In the genomic region with DNA sequence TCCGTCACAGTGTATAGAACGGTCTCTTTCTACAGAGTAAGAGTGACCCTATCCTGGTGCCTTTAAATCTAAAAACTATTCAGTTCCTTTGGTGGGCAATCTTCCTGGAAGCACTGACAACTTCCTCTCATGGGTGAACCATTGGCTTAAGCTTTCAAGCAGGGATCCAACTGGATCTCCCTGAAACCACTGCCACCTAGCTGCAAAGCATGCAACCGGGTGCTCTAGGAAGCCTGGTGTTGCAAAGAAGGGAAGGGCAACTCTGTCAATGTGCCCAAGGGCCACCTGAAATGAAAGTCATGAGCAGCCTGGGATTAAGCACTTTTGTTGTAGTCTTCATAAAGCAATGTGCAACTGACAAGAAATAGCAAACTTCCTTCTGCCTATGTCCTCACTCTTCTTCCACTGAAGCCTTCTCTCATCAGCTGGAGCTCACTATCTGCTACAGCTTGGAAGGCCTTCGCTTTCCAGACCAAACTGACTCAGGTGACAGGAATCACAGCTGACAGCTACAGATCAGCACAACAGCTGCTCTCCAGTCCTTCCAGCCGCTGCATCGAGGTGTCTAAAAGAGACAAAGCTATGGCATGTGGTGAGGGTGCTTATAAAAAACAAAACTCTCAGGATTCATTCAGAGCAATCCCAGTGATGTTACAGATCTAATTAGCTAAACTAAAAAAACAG, we compare ENCODE assay signal across 9 cellular contexts. TPM values are rescaled to one million over a fixed set of nuclear protein-coding genes. Genes with fewer than 3 reads are reported as not detected.
DNase-seq lines count a peak whose midpoint lies in the region; ATAC-seq and TF ChIP-seq lines count a peak whose summit lies in the region.
"Had no signal": no experiment of that assay in that cellular context is flagged by ENCODE, and none has a peak within 500 bp of the region (broad histone marks: within the 10 kb centered on the region; RNA-seq: fewer than 3 reads in every experiment).

No MANE protein-coding gene starts in this region.

- POLR2A ChIA-PET in BJ (lab: Charles Lee) (no interaction called here), IMR-90 (lab: Charles Lee; ENCODE audit: unreplicated experiment) (no interaction called here)

- WGBS in IMR-90 (ENCODE audit: extremely low coverage in 2 of 2, insufficient read length in 1 of 2), 2 experiments = 89% methylated on average over 4 of the region's 6 CpGs; no CpG with 5 or more reads in 1 of the 2 experiments
- WGBS in mammary epithelial cell (ENCODE audit: low coverage, missing lambda C conversion rate) = 78% methylated on average over 6 of the region's 6 CpGs

- no peaks in the 10 kb centered on the region for H3K9me3 ChIP-seq in IMR-90 (ENCODE audit: control insufficient read depth, insufficient read depth, low read length)
- no peaks in the 10 kb centered on the region for H3K9me3 ChIP-seq in mammary epithelial cell (replicated peaks; ENCODE audit: insufficient read depth, low read length)
- H3K9me3 ChIP-seq in HAP-1 = no peaks in the 10 kb centered on the region
- H3K9me3 ChIP-seq: tibial artery had no signal

- H3K4me2 ChIP-seq in IMR-90 (ENCODE audit: low read depth, low read length) (no peak overlapping the region), mammary epithelial cell (ENCODE audit: insufficient read depth, low read depth, low read length) (no peak overlapping the region)

- intact Hi-C loops in IMR-90 (cut with micrococcal nuclease) = no loop called here
- intact Hi-C loops in mammary epithelial cell (cut with micrococcal nuclease) = no loop called here

- H2BK20ac ChIP-seq in IMR-90 (ENCODE audit: low read depth, low read length) = no peak overlapping the region

- H3K4me3 ChIP-seq in BJ (ENCODE audit: low read depth, low read length) (no peak overlapping the region), IMR-90 (ENCODE audit: insufficient read depth, low read depth, low read length) (no peak overlapping the region), mammary epithelial cell (replicated peaks in 1 of 3; ENCODE audit: insufficient read depth in 1 of 3, low read depth in 2 of 3, low read length in 3 of 3) (no peak overlapping the region), HAP-1 (no peak overlapping the region)
- H3K4me3 ChIP-seq: tibial artery had no signal

- H3K18ac ChIP-seq in IMR-90 (ENCODE audit: low read depth, low read length) = no peak overlapping the region

- in situ Hi-C loops in IMR-90 (cut with MboI; ENCODE audit: low sequenced_read_pairs) = no loop called here
- in situ Hi-C loops in mammary epithelial cell (cut with MboI; ENCODE audit: low sequenced_read_pairs in 2 of 2) = no loop called here
- in situ Hi-C loops in HAP-1 (cut with MboI; ENCODE audit: low sequenced_read_pairs) = no loop called here
- in situ Hi-C loops in GM13976 (cut with MboI; ENCODE audit: low sequenced_read_pairs, unreplicated experiment) = no loop called here

- no peak overlapping the region for H4K8ac ChIP-seq in IMR-90 (ENCODE audit: low read depth in 2 of 2, low read length in 2 of 2)

- H2BK120ac ChIP-seq in IMR-90 (ENCODE audit: low read depth, low read length) = no peak overlapping the region

- H3K27me3 ChIP-seq in BJ (ENCODE audit: control insufficient read depth, insufficient read depth, low read length) (no peaks in the 10 kb centered on the region), IMR-90 (ENCODE audit: control insufficient read depth, insufficient read depth, low read length) (no peaks in the 10 kb centered on the region), mammary epithelial cell (ENCODE audit: insufficient read depth, low read length) (no peaks in the 10 kb centered on the region), HAP-1 (ENCODE audit: low read depth) (no peaks in the 10 kb centered on the region)
- H3K27me3 ChIP-seq: tibial artery had no signal

- H3K4me1 ChIP-seq in IMR-90 (ENCODE audit: control insufficient read depth, insufficient read depth, low read length) (no peaks in the 10 kb centered on the region), mammary epithelial cell (ENCODE audit: insufficient read depth, low read length) (no peaks in the 10 kb centered on the region), HAP-1 (no peaks in the 10 kb centered on the region)
- H3K4me1 ChIP-seq: tibial artery had no signal

- TF ChIP-seq CTCF in BJ (IDR thresholded peaks at IDR 0.05; ENCODE audit: insufficient read depth, low read depth, low read length) = peak; percentile 44
- 0 out of 2 replicates have a peak, but pooled peaks have one; percentile 18 for TF ChIP-seq CTCF in IMR-90 (conservative IDR thresholded peaks at IDR 0.05; ENCODE audit: low read depth, low read length)
- TF ChIP-seq CTCF in mammary epithelial cell (conservative IDR thresholded peaks at IDR 0.05 in 1 of 2, IDR thresholded peaks at IDR 0.05 in 1 of 2; ENCODE audit: extremely low read depth in 1 of 2, insufficient read depth in 1 of 2, low read depth in 1 of 2, low read length in 2 of 2) = peak; percentile 7 to 57
- TF ChIP-seq CTCF in GM13976 (IDR thresholded peaks at IDR 0.05; ENCODE audit: borderline replicate concordance, control extremely low read depth, extremely low read depth, insufficient read depth, missing control alignments) = no peak

- peaks cover 15% of the 10 kb centered on the region for H3K36me3 ChIP-seq in BJ (ENCODE audit: control insufficient read depth, insufficient read depth, low read length)
- peaks cover 33% of the 10 kb centered on the region for H3K36me3 ChIP-seq in IMR-90 (ENCODE audit: control insufficient read depth, insufficient read depth, low read length)
- peaks cover 16% of the 10 kb centered on the region for H3K36me3 ChIP-seq in mammary epithelial cell (ENCODE audit: insufficient read depth, low read length)
- peaks cover 42% of the 10 kb centered on the region for H3K36me3 ChIP-seq in HAP-1 (replicated peaks)

- no peak overlapping the region for H4K91ac ChIP-seq in IMR-90 (ENCODE audit: insufficient read depth, low read depth, low read length)

- no peak overlapping the region for H2AK5ac ChIP-seq in IMR-90 (ENCODE audit: low read depth, low read length)

- DNase-seq in BJ (ENCODE audit: low read depth) (no peak), IMR-90 (no peak), mammary epithelial cell (no peak), left lobe of liver (ENCODE audit: low spot score) (peak; percentile 66), HAP-1 (ENCODE audit: low spot score in 2 of 2) (no peak), GM13976 (ENCODE audit: low spot score) (no peak)
- DNase-seq: tibial artery had no signal

- H3K23ac ChIP-seq in IMR-90 (ENCODE audit: low read depth, low read length) = no peak overlapping the region

- no peak for TF ChIP-seq POLR2A in IMR-90 (IDR thresholded peaks at IDR 0.05; ENCODE audit: low read depth, low read length)

- no peak overlapping the region for H3K56ac ChIP-seq in IMR-90 (ENCODE audit: extremely low read depth, insufficient read depth, low read length)

- dilution Hi-C loops in IMR-90 (cut with HindIII; ENCODE audit: low sequenced_read_pairs, unreplicated experiment) = no loop called here
- dilution Hi-C loops in mammary epithelial cell (cut with HindIII; ENCODE audit: low sequenced_read_pairs) = loop anchor here (5.0 kb wide), 1 partner anchor 37 kb away; no protein-coding TSS in a partner anchor

- no TSS peak for BruUV-seq in IMR-90 (replicated peaks; lab: Mats Ljungman, UMichigan)
- BruUV-seq in mammary epithelial cell (replicated peaks; lab: Mats Ljungman, UMichigan) = no TSS peak

- ATAC-seq in IMR-90 (ENCODE audit: low read depth) = peak; percentile 32; the same call in 1 of the 2 replicates
- ATAC-seq in left lobe of liver = peak; percentile 96
- no peak for ATAC-seq in GM19351 (IDR thresholded peaks at IDR 0.05; ENCODE audit: unreplicated experiment)
- ATAC-seq in HG02642 (IDR thresholded peaks at IDR 0.05; ENCODE audit: poor library complexity, unreplicated experiment) = no peak

- H3K79me2 ChIP-seq in mammary epithelial cell (ENCODE audit: insufficient read depth, low read length) = no peaks in the 10 kb centered on the region

- no peak overlapping the region for H2BK15ac ChIP-seq in IMR-90 (ENCODE audit: low read depth, low read length)

- no peak overlapping the region for H2AFZ ChIP-seq in IMR-90 (replicated peaks; ENCODE audit: low read length, poor library complexity)
- no peak overlapping the region for H2AFZ ChIP-seq in mammary epithelial cell (ENCODE audit: low read depth, low read length)

- no peak overlapping the region for H2AK9ac ChIP-seq in IMR-90 (replicated peaks; ENCODE audit: low read depth, low read length, poor library complexity)

- CTCF ChIA-PET in BJ (lab: Yijun Ruan, JAX) = interaction anchor here (1.0 to 3.1 kb wide), 4 partner anchors 8 to 91 kb away, joined by 3 to 12 read pairs (median 4); no protein-coding TSS in a partner anchor
- CTCF ChIA-PET in IMR-90 (lab: Yijun Ruan, JAX) = interaction anchor here (0.9 kb wide), 1 partner anchor 143 kb away, joined by 3 read pairs; no protein-coding TSS in a partner anchor
- CTCF ChIA-PET in mammary epithelial cell (lab: Charles Lee; ENCODE audit: low non-redundant PET) = interaction anchor here (0.6 kb wide), 1 partner anchor 109 kb away, joined by 5 read pairs; no protein-coding TSS in a partner anchor

- no peak overlapping the region for H4K5ac ChIP-seq in IMR-90 (ENCODE audit: low read depth, low read length)

- H3K14ac ChIP-seq in IMR-90 (replicated peaks; ENCODE audit: low read depth, low read length) = no peak overlapping the region

- H3K27ac ChIP-seq in IMR-90 (ENCODE audit: insufficient read depth, low read length) (no peak overlapping the region), mammary epithelial cell (ENCODE audit: insufficient read depth, low read depth, low read length) (no peak overlapping the region)
- H3K27ac ChIP-seq: tibial artery had no signal

- H3K79me1 ChIP-seq in IMR-90 (ENCODE audit: low read depth in 1 of 2, low read length in 2 of 2) = no peaks in the 10 kb centered on the region; a peak in 1 of 4 replicates

- H3K9ac ChIP-seq in IMR-90 (ENCODE audit: low read depth, low read length) (no peak overlapping the region), mammary epithelial cell (ENCODE audit: insufficient read depth, low read length) (no peak overlapping the region)

- peak; percentile 15; the same call in 1 of the 2 replicates for TF ChIP-seq RAD21 in IMR-90 (IDR thresholded peaks at IDR 0.05; ENCODE audit: low read length)

- H3K9me1 ChIP-seq in IMR-90 (ENCODE audit: insufficient read depth, low read length) = peaks cover 4% of the 10 kb centered on the region; the same call in 1 of the 2 replicates

- no peak overlapping the region for H3K4ac ChIP-seq in IMR-90 (ENCODE audit: low read depth, low read length)

- H4K20me1 ChIP-seq in IMR-90 (ENCODE audit: insufficient read depth, low read length) (no peaks in the 10 kb centered on the region), mammary epithelial cell (ENCODE audit: insufficient read depth, low read length) (no peaks in the 10 kb centered on the region)

- H2BK5ac ChIP-seq in IMR-90 (ENCODE audit: low read depth, low read length, poor library complexity, severe bottlenecking) = no peak overlapping the region

RNA-seq across cellular contexts. Expression of a gene that starts 46.1 kb away (rescaled TPM):
- 14.5 and 24.2 TPM in 2 replicates for polyA plus RNA-seq in BJ (2011; rRNA removed)
- 30.8 and 32.2 TPM in 2 replicates for polyA minus RNA-seq in BJ (2011; rRNA and poly(A)+ RNA removed)
- total RNA-seq in IMR-90 (2012; rRNA removed) = 46.6 and 80.3 TPM in 2 replicates
- polyA plus RNA-seq in IMR-90 (2012; rRNA removed) = 13.8 and 17.0 TPM in 2 replicates
- polyA plus RNA-seq in IMR-90 (2012; cell fraction: cytosol; rRNA removed) = 5.0 and 5.2 TPM in 2 replicates
- polyA plus RNA-seq in IMR-90 (2012; cell fraction: nucleus; rRNA removed; ENCODE audit: low replicate concordance) = 2.4 and 9.0 TPM in 2 replicates
- 10 to 100 TPM; 43.6 to 72.2 TPM for total RNA-seq in mammary epithelial cell
- 12.1 TPM for polyA plus RNA-seq in mammary epithelial cell
- polyA minus RNA-seq in mammary epithelial cell = 70.5 TPM
- total RNA-seq in left lobe of liver = 47.0 TPM

RNA-seq across cellular contexts. Expression of a gene that starts 55.9 kb away (rescaled TPM):
- polyA plus RNA-seq in BJ (2011; rRNA removed) (4.0 and 6.2 TPM in 2 replicates), IMR-90 (2012; rRNA removed) (3.2 and 3.7 TPM in 2 replicates), mammary epithelial cell (3.0 TPM)
- 5.2 and 5.9 TPM in 2 replicates for polyA minus RNA-seq in BJ (2011; rRNA and poly(A)+ RNA removed)
- total RNA-seq in IMR-90 (2012; rRNA removed) (7.3 and 11.4 TPM in 2 replicates), mammary epithelial cell (10 to 100 TPM in 1 of 2 donors, 1 to 10 TPM in 1; 6.1 to 14.7 TPM), left lobe of liver (12.4 TPM)
- polyA plus RNA-seq in IMR-90 (2012; cell fraction: cytosol; rRNA removed) = 1.4 and 1.5 TPM in 2 replicates
- 2.0 and 3.0 TPM in 2 replicates for polyA plus RNA-seq in IMR-90 (2012; cell fraction: nucleus; rRNA removed; ENCODE audit: low replicate concordance)
- polyA minus RNA-seq in mammary epithelial cell = 3.6 TPM

Comparison
In these comparisons a context has a peak if more than half of its experiments do, and no peak if none do; other contexts are left out.
1. ATAC-seq: peak in IMR-90 (single experiment) and left lobe of liver (single experiment); none in GM19351 (single experiment) and HG02642 (single experiment).